8 cellular contexts compared by ENCODE assay signal in genomic region chr13:110819203-110820014, GRCh38.
A peak's percentile ranks its signal among the peaks of the same experiment; 100 is the strongest.
DNase-seq lines count a peak whose midpoint lies in the region; ATAC-seq and TF ChIP-seq lines count a peak whose summit lies in the region.

No MANE protein-coding gene starts in this region.

- no peak for TF ChIP-seq EP300 in neural cell (conservative IDR thresholded peaks at IDR 0.05; ENCODE audit: poor library complexity, severe bottlenecking)

- H3K27ac ChIP-seq in PC-3 (ENCODE audit: low read length) (no peak overlapping the region), fibroblast of lung (ENCODE audit: insufficient read depth, low read length) (no peak overlapping the region), neural cell (ENCODE audit: low read length) (no peak overlapping the region)

- H3K4me3 ChIP-seq in PC-3 (ENCODE audit: low read length) = peak overlapping the region; percentile 55
- no peak overlapping the region for H3K4me3 ChIP-seq in fibroblast of lung (replicated peaks in 1 of 4; ENCODE audit: control extremely low read depth in 1 of 4, insufficient read depth in 1 of 4, low read depth in 3 of 4, low read length in 4 of 4)
- no peak overlapping the region for H3K4me3 ChIP-seq in neural cell (ENCODE audit: low read length)

- POLR2A ChIA-PET in PC-3 (lab: Charles Lee; ENCODE audit: unreplicated experiment) = no interaction called here

- peak; percentile 33 for DNase-seq in CMK (ENCODE audit: low read depth)
- peak; percentile 75 for DNase-seq in PC-3
- DNase-seq in activated T-cell treated with anti-CD3 and anti-CD28 coated beads, Interleukin-2, amount 50 U/mL, for 4 hours = peak; percentile 75
- peak; percentile 33 to 70 for DNase-seq in fibroblast of lung (ENCODE audit: low read depth in 2 of 2)
- DNase-seq in stimulated activated naive CD4-positive, alpha-beta T cell treated with Interleukin-2 at 50 U/mL for 16 hours (lab: John Stamatoyannopoulos, UW) = peak; percentile 68

- no peak overlapping the region for H3K4me3 Mint-ChIP-seq in activated T-cell treated with anti-CD3 and anti-CD28 coated beads, Interleukin-2, amount 50 U/mL, for 4 hours

- H3K79me2 ChIP-seq in PC-3 (ENCODE audit: low read length) = no peaks in the 10 kb centered on the region
- no peaks in the 10 kb centered on the region for H3K79me2 ChIP-seq in fibroblast of lung (ENCODE audit: control insufficient read depth, insufficient read depth, low read length)
- no peaks in the 10 kb centered on the region for H3K79me2 ChIP-seq in neural cell (replicated peaks; ENCODE audit: insufficient read depth, low read length)

- no peaks in the 10 kb centered on the region for H3K36me3 ChIP-seq in PC-3 (ENCODE audit: low read depth, low read length)
- no peaks in the 10 kb centered on the region for H3K36me3 ChIP-seq in fibroblast of lung (ENCODE audit: control insufficient read depth, insufficient read depth, low read length)
- H3K36me3 ChIP-seq in neural cell (ENCODE audit: insufficient read depth, low read length) = no peaks in the 10 kb centered on the region

- H3K4me1 ChIP-seq in PC-3 (ENCODE audit: insufficient read depth, low read length) = peaks cover 20% of the 10 kb centered on the region
- peaks cover 2% of the 10 kb centered on the region for H3K4me1 ChIP-seq in fibroblast of lung (ENCODE audit: control insufficient read depth, extremely low read depth, insufficient read depth, low read length)

- H2AFZ ChIP-seq in PC-3 (ENCODE audit: low read length) (peak overlapping the region; percentile 71), fibroblast of lung (ENCODE audit: low read length) (peak overlapping the region; percentile 49), neural cell (ENCODE audit: low read depth, low read length) (no peak overlapping the region)

- peak overlapping the region; percentile 81 for H3K4me2 ChIP-seq in PC-3 (ENCODE audit: low read length)
- peak overlapping the region; percentile 2 for H3K4me2 ChIP-seq in fibroblast of lung (ENCODE audit: extremely low read depth, insufficient read depth, low read length)
- H3K4me2 ChIP-seq in neural cell (ENCODE audit: low read length) = no peak overlapping the region

- H3K9ac ChIP-seq in PC-3 (ENCODE audit: low read length) (no peak overlapping the region), fibroblast of lung (ENCODE audit: insufficient read depth, low read length) (no peak overlapping the region), neural cell (ENCODE audit: low read length) (no peak overlapping the region)

- H3K9me2 ChIP-seq in PC-3 (replicated peaks; ENCODE audit: low read length) = no peaks in the 10 kb centered on the region
- H3K9me2 ChIP-seq in neural cell (ENCODE audit: insufficient read depth, low read length) = no peaks in the 10 kb centered on the region

- intact Hi-C loops in PC-3 (cut with micrococcal nuclease) = loop anchor here (1.0 to 5.0 kb wide), 4 partner anchors 104 to 362 kb away; no protein-coding TSS in a partner anchor

- no peaks in the 10 kb centered on the region for H3K36me3 Mint-ChIP-seq in activated T-cell treated with anti-CD3 and anti-CD28 coated beads, Interleukin-2, amount 50 U/mL, for 4 hours (ENCODE audit: insufficient read depth)

- no TSS peak for BruUV-seq in PC-3 (replicated peaks; lab: Mats Ljungman, UMichigan)

- TF ChIP-seq RAD21 in neural cell (conservative IDR thresholded peaks at IDR 0.05) = peak; percentile 57

- H3K9me3 Mint-ChIP-seq in activated T-cell treated with anti-CD3 and anti-CD28 coated beads, Interleukin-2, amount 50 U/mL, for 4 hours = no peaks in the 10 kb centered on the region

- peaks cover 6% of the 10 kb centered on the region for H3K27me3 Mint-ChIP-seq in activated T-cell treated with anti-CD3 and anti-CD28 coated beads, Interleukin-2, amount 50 U/mL, for 4 hours (ENCODE audit: low read depth)

- H3K4me1 Mint-ChIP-seq in activated T-cell treated with anti-CD3 and anti-CD28 coated beads, Interleukin-2, amount 50 U/mL, for 4 hours (ENCODE audit: low read depth) = peaks cover 3% of the 10 kb centered on the region

- CTCF ChIA-PET in PC-3 (lab: Charles Lee) = no interaction called here

- peak; percentile 91 for TF ChIP-seq CTCF in PC-3 (conservative IDR thresholded peaks at IDR 0.05; ENCODE audit: low read depth, low read length)
- peak; percentile 97 to 98 for TF ChIP-seq CTCF in fibroblast of lung (conservative IDR thresholded peaks at IDR 0.05 in 1 of 2, IDR thresholded peaks at IDR 0.05 in 1 of 2; ENCODE audit: low read depth in 1 of 2, low read length in 2 of 2)
- TF ChIP-seq CTCF in neural cell (IDR thresholded peaks at IDR 0.05; ENCODE audit: poor library complexity, severe bottlenecking) = peak; percentile 64

- H3K27me3 ChIP-seq in PC-3 (ENCODE audit: low read length) (no peaks in the 10 kb centered on the region), fibroblast of lung (ENCODE audit: control insufficient read depth, insufficient read depth, low read length) (no peaks in the 10 kb centered on the region), neural cell (ENCODE audit: insufficient read depth, low read depth, low read length) (no peaks in the 10 kb centered on the region)

- no peaks in the 10 kb centered on the region for H3K9me3 ChIP-seq in PC-3 (ENCODE audit: low read length)
- H3K9me3 ChIP-seq in fibroblast of lung (ENCODE audit: control insufficient read depth, insufficient read depth, low read depth, low read length) = no peaks in the 10 kb centered on the region
- no peaks in the 10 kb centered on the region for H3K9me3 ChIP-seq in neural cell (ENCODE audit: low read length)

- peak; percentile 94 for ATAC-seq in GM19351 (IDR thresholded peaks at IDR 0.05; ENCODE audit: unreplicated experiment)
- peak; percentile 90 for ATAC-seq in HG03520 (IDR thresholded peaks at IDR 0.05; ENCODE audit: unreplicated experiment)
- ATAC-seq in PC-3 = peak; percentile 89
- peak; percentile 90 to 94 for ATAC-seq in activated T-cell treated with anti-CD3 and anti-CD28 coated beads, Interleukin-2, amount 50 U/mL, for 4 hours

- no peaks in the 10 kb centered on the region for H4K20me1 ChIP-seq in PC-3 (ENCODE audit: low read length)
- H4K20me1 ChIP-seq in fibroblast of lung (ENCODE audit: control insufficient read depth, extremely low read depth, insufficient read depth, low read length) = no peaks in the 10 kb centered on the region
- no peaks in the 10 kb centered on the region for H4K20me1 ChIP-seq in neural cell (ENCODE audit: insufficient read depth)

- no peaks in the 10 kb centered on the region for H3F3A ChIP-seq in PC-3 (ENCODE audit: low read length, unreplicated experiment)
- H3F3A ChIP-seq in neural cell (ENCODE audit: insufficient read depth, low read length, poor library complexity, severe bottlenecking) = no peaks in the 10 kb centered on the region

TF ChIP-seq in neural cell, 6 proteins besides CTCF, POLR2A, EP300 and RAD21:
- peak; percentile 53 for TF ChIP-seq SMC3 (conservative IDR thresholded peaks at IDR 0.05; ENCODE audit: poor library complexity)
- TF ChIP-seq MXI1 (conservative IDR thresholded peaks at IDR 0.05; ENCODE audit: poor library complexity, severe bottlenecking) = no peak
